In the genomic region with DNA sequence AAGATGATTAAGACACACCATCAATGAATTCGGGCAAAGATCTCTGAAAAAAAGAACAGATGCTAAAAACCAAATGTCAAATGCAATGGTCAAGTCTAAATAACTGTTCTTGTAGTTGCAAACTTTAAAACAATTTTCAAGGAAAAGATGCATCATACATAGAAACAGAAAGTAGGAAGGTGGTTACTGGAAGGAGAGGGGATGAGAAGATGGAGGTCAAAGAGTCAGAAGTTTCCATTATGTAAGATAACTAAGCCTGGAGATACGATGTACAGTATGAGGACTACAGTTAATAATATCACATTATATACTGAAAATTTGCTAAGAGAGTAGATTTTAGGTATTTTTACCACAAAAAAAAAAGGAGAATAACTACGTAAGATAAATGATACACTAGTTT, we compare ENCODE assay signal across 28 cellular contexts.
"Had no signal": no experiment of that assay in that cellular context is flagged by ENCODE, and none has a peak within 500 bp of the region (broad histone marks: within the 10 kb centered on the region; RNA-seq: fewer than 3 reads in every experiment).

No MANE protein-coding gene starts in this region.

- H3K27ac ChIP-seq: neutrophil, right lobe of liver, stomach, thyroid gland, upper lobe of left lung, vagina, WERI-Rb-1 had no signal

- H3K4me1 Mint-ChIP-seq: endodermal cell, mesothelial cell of epicardium, nephron progenitor cell had no signal

- H3K27me3 ChIP-seq: neutrophil, right lobe of liver, stomach, thyroid gland, upper lobe of left lung, vagina had no signal

- H3K4me3 Mint-ChIP-seq: central memory CD8-positive, alpha-beta T cell; dendritic cell treated with granulocyte-macrophage colony-stimulating factor and Interleukin-4, amounts not matched to agents 40 ng/mL and 50 ng/mL, for 4 days; endodermal cell; immature natural killer cell; mesothelial cell of epicardium; naive B cell; nephron progenitor cell; T-helper 17 cell had no signal

- ATAC-seq: activated CD4-positive, CD25-positive, alpha-beta regulatory T cell treated with anti-CD3 and anti-CD28 coated beads, Interleukin-2, amount 50 U/mL, for 24 hours; esophagus mucosa; left colon; right lobe of liver; T-helper 17 cell had no signal

- H3K9me3 Mint-ChIP-seq: central memory CD8-positive, alpha-beta T cell; dendritic cell treated with granulocyte-macrophage colony-stimulating factor and Interleukin-4, amounts not matched to agents 40 ng/mL and 50 ng/mL, for 4 days; endodermal cell; immature natural killer cell; mesothelial cell of epicardium; naive B cell; nephron progenitor cell had no signal

- DNase-seq: activated CD4-positive, alpha-beta T cell treated with anti-CD3 and anti-CD28 coated beads, Interleukin-2, amount 50 U/mL, for 1 hour; activated CD8-positive, alpha-beta memory T cell treated with anti-CD3 and anti-CD28 coated beads for 24 hours; activated effector memory CD4-positive, alpha-beta T cell treated with anti-CD3 and anti-CD28 coated beads, Interleukin-2, amount 50 U/mL, for 16 hours; endodermal cell; foreskin fibroblast; head of caudate nucleus; hypothalamus; immature natural killer cell; kidney; left colon; mammary epithelial cell; naive B cell; nephron progenitor cell; right lobe of liver; stimulated activated CD4-positive, alpha-beta T cell treated with anti-CD3 and anti-CD28 coated beads, Interleukin-2, amount 100 ng/mL, for 48 hours; stomach; T-helper 17 cell; T1000; thyroid gland; upper lobe of left lung; WERI-Rb-1 had no signal

- H3K27me3 Mint-ChIP-seq: central memory CD8-positive, alpha-beta T cell; dendritic cell treated with granulocyte-macrophage colony-stimulating factor and Interleukin-4, amounts not matched to agents 40 ng/mL and 50 ng/mL, for 4 days; naive B cell; T-helper 17 cell had no signal

- H3K4me1 ChIP-seq: right lobe of liver, stomach, thyroid gland, upper lobe of left lung, vagina had no signal

- H3K9me3 ChIP-seq: neutrophil, right lobe of liver, stomach, thyroid gland, upper lobe of left lung, vagina had no signal

- H3K27ac Mint-ChIP-seq: dendritic cell treated with granulocyte-macrophage colony-stimulating factor and Interleukin-4, amounts not matched to agents 40 ng/mL and 50 ng/mL, for 4 days; endodermal cell; immature natural killer cell; mesothelial cell of epicardium; nephron progenitor cell; T-helper 17 cell had no signal

- H3K4me3 ChIP-seq: right lobe of liver, stomach, thyroid gland, upper lobe of left lung, vagina had no signal
